11 cellular contexts compared by ENCODE assay signal in the genomic region with DNA sequence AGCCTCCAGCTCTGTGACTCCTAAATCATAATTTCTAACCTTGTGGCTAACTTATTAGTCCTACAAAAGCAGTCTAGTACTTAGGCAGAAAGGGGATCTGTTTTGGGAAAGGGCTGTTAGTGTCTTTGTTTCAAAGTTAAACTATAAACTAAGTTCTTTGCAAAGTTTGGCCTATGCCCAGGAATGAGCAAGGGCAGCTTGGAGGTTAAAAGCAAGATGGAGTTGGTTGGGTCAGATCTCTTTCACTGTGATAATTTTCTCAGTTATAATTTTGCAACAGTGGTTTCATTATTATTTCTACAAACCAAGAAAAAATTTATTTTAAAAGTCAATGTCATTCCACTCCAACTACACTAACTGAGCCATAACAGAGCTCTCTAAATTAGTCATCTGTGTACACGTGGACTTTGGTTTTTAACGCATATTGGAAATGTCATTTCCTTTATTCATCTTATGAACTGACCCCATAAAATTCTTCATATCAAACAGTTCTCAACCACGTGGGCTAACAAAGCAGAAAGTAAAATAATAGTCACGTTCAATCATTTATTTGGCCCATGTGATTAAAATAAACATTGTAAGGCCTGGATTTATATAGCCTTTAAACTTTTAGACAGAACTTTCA.
DNase-seq lines count a peak whose midpoint lies in the region; ATAC-seq lines count a peak whose summit lies in the region.
"Had no signal": no experiment of that assay in that cellular context is flagged by ENCODE, and none has a peak within 500 bp of the region (broad histone marks: within the 10 kb centered on the region; RNA-seq: fewer than 3 reads in every experiment).

No MANE protein-coding gene starts in this region.

- DNase-seq in left lobe of liver (ENCODE audit: low spot score): no peak
- DNase-seq in NCI-H2171 (lab: John Stamatoyannopoulos, UW): no peak
- DNase-seq in islet precursor cell: no peak
- DNase-seq in NCI-H82 treated with DMSO at 0.1 percent for 48 hours (lab: John Stamatoyannopoulos, UW; ENCODE audit: unreplicated experiment): no peak
- no peak for DNase-seq in NCI-H524 (lab: John Stamatoyannopoulos, UW)
- DNase-seq: DMS153, left ventricle myocardium inferior, NCI-H2171 treated with DMSO at 0.1 percent for 48 hours had no signal

- ATAC-seq in GM18517 (IDR thresholded peaks at IDR 0.05; ENCODE audit: unreplicated experiment) (peak; percentile 95), GM21447 (IDR thresholded peaks at IDR 0.05; ENCODE audit: unreplicated experiment) (peak; percentile 84), HG03175 (IDR thresholded peaks at IDR 0.05; ENCODE audit: unreplicated experiment) (peak; percentile 90), left lobe of liver (peak; percentile 43)

Comparison
In these comparisons a context has a peak if more than half of its experiments do, and no peak if none do; other contexts are left out.
1. ATAC-seq: peak in every context shown above with its lines; median percentile 95 in GM18517; 90 in HG03175; 84 in GM21447; 43 in left lobe of liver.